25 cellular contexts compared by ENCODE assay signal in the genomic region with DNA sequence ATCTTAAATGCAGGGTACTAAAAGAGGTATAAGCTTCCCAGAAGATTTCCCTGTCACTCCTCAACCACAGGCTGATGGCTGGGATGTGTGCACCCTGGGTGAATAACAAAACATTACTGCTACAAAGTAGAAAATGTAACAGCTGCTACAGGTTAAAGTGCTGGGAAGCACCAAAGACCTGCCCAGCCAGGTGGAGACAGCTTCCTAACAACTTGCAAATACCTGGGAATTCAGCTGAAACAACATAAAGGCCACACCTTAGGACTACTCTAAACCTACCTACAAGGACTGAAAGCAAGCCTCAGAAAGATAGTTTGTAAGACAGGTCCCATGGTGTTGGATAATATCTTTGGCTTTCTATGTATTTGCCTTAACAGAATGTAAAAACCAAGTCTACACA.
"Had no signal": no experiment of that assay in that cellular context is flagged by ENCODE, and none has a peak within 500 bp of the region (broad histone marks: within the 10 kb centered on the region; RNA-seq: fewer than 3 reads in every experiment).

No MANE protein-coding gene starts in this region.

- H3K27me3 Mint-ChIP-seq: progenitor cell of endocrine pancreas; stimulated activated naive CD8-positive, alpha-beta T cell treated with anti-CD3 and anti-CD28 coated beads, Interleukin-15, Interleukin-2, amounts not matched to agents 100 ng/mL and 50 ng/mL, for 24 hours; type B pancreatic cell had no signal

- H3K27ac ChIP-seq: heart left ventricle, left ventricle myocardium inferior, ovary, right atrium auricular region, right lobe of liver, suprapubic skin, thoracic aorta, tibial artery, vagina had no signal

- H3K27ac Mint-ChIP-seq: mesothelial cell of epicardium; naive thymus-derived CD4-positive, alpha-beta T cell; natural killer cell treated with Interleukin-12 subunit alpha and Interleukin-12 subunit beta and Interleukin-15 and Interleukin-18, amount 100 ng/mL, for 72 hours; progenitor cell of endocrine pancreas; stimulated activated effector memory CD8-positive, alpha-beta T cell treated with anti-CD3 and anti-CD28 coated beads, Interleukin-12 subunit alpha, Interleukin-12 subunit beta, amount 100 ng/mL, for 72 hours; stimulated activated naive CD8-positive, alpha-beta T cell treated with anti-CD3 and anti-CD28 coated beads, Interleukin-15, Interleukin-2, amounts not matched to agents 100 ng/mL and 50 ng/mL, for 24 hours; type B pancreatic cell had no signal

- FAIRE-seq: keratinocyte had no signal

- DNase-seq: heart left ventricle; hypothalamus; left ventricle myocardium inferior; mesendoderm; naive thymus-derived CD4-positive, alpha-beta T cell; ovary; right lobe of liver; stimulated activated CD4-positive, alpha-beta T cell treated with anti-CD3 and anti-CD28 coated beads, Interleukin-12 subunit alpha, Interleukin-12 subunit beta, amount 100 ng/mL, for 4 hours; stimulated activated CD4-positive, alpha-beta T cell treated with anti-CD3 and anti-CD28 coated beads, Interleukin-15, amount 100 ng/mL, for 24 hours; stimulated activated CD4-positive, alpha-beta T cell treated with anti-CD3 and anti-CD28 coated beads, Interleukin-2, amount 100 ng/mL, for 24 hours; stimulated activated CD4-positive, alpha-beta T cell treated with anti-CD3 and anti-CD28 coated beads, Interleukin-4, amount 100 ng/mL, for 1 hour; stimulated activated naive CD4-positive, alpha-beta T cell; tibial artery had no signal

- H3K27me3 ChIP-seq: heart left ventricle, ovary, right atrium auricular region, right lobe of liver, suprapubic skin, tibial artery, vagina had no signal

- H3K4me1 Mint-ChIP-seq: mesothelial cell of epicardium had no signal

- H3K4me3 ChIP-seq: heart left ventricle, left ventricle myocardium inferior, lung, ovary, right atrium auricular region, right lobe of liver, suprapubic skin, thoracic aorta, tibial artery, vagina had no signal

- H3K4me1 ChIP-seq: right atrium auricular region, right lobe of liver, suprapubic skin, tibial artery, vagina had no signal

- H3K9me3 Mint-ChIP-seq: natural killer cell treated with Interleukin-12 subunit alpha and Interleukin-12 subunit beta and Interleukin-15 and Interleukin-18, amount 100 ng/mL, for 72 hours; stimulated activated effector memory CD8-positive, alpha-beta T cell treated with anti-CD3 and anti-CD28 coated beads, Interleukin-12 subunit alpha, Interleukin-12 subunit beta, amount 100 ng/mL, for 72 hours; stimulated activated naive CD8-positive, alpha-beta T cell treated with anti-CD3 and anti-CD28 coated beads, Interleukin-15, Interleukin-2, amounts not matched to agents 100 ng/mL and 50 ng/mL, for 24 hours; type B pancreatic cell had no signal

- H3K36me3 Mint-ChIP-seq: naive thymus-derived CD4-positive, alpha-beta T cell; natural killer cell treated with Interleukin-12 subunit alpha and Interleukin-12 subunit beta and Interleukin-15 and Interleukin-18, amount 100 ng/mL, for 72 hours; stimulated activated effector memory CD8-positive, alpha-beta T cell treated with anti-CD3 and anti-CD28 coated beads, Interleukin-12 subunit alpha, Interleukin-12 subunit beta, amount 100 ng/mL, for 72 hours had no signal

- ATAC-seq: heart left ventricle; naive thymus-derived CD4-positive, alpha-beta T cell; natural killer cell treated with Interleukin-12 subunit alpha and Interleukin-12 subunit beta and Interleukin-15 and Interleukin-18, amount 100 ng/mL, for 72 hours; right lobe of liver; stimulated activated effector memory CD8-positive, alpha-beta T cell treated with anti-CD3 and anti-CD28 coated beads, Interleukin-12 subunit alpha, Interleukin-12 subunit beta, amount 100 ng/mL, for 72 hours had no signal

- H3K9me3 ChIP-seq: left ventricle myocardium inferior, right atrium auricular region, right lobe of liver, suprapubic skin, thoracic aorta, tibial artery, vagina had no signal

- H3K4me3 Mint-ChIP-seq: mesothelial cell of epicardium; naive thymus-derived CD4-positive, alpha-beta T cell; natural killer cell treated with Interleukin-12 subunit alpha and Interleukin-12 subunit beta and Interleukin-15 and Interleukin-18, amount 100 ng/mL, for 72 hours; stimulated activated effector memory CD8-positive, alpha-beta T cell treated with anti-CD3 and anti-CD28 coated beads, Interleukin-12 subunit alpha, Interleukin-12 subunit beta, amount 100 ng/mL, for 72 hours; stimulated activated naive CD8-positive, alpha-beta T cell treated with anti-CD3 and anti-CD28 coated beads, Interleukin-15, Interleukin-2, amounts not matched to agents 100 ng/mL and 50 ng/mL, for 24 hours; type B pancreatic cell had no signal

- H3K36me3 ChIP-seq: ovary, right atrium auricular region, right lobe of liver, suprapubic skin, thoracic aorta, tibial artery, vagina had no signal
